36 cellular contexts compared by ENCODE assay signal in the genomic region with DNA sequence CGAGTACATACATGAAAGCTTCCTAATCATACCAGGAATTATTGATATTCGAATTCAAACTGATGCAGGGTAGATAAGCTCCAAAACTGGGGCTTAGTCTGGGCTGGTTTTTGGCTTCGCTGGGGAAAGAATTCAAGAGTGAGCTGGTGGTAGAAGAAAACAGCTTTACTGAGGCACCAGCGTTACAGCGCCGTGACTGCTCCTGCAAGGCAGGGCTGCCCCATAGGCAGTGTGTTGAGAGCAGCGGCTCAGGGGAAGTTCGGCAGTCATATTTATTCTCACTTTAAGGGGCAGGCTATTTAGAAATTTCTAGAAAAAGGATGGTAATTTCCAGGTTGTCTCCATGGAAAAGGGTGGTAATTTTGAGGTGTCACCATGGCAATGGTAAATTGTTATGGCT.
"Had no signal": no experiment of that assay in that cellular context is flagged by ENCODE, and none has a peak within 500 bp of the region (broad histone marks: within the 10 kb centered on the region; RNA-seq: fewer than 3 reads in every experiment).

No MANE protein-coding gene starts in this region.

- FAIRE-seq: bronchial epithelial cell, TTC549 had no signal

- H3K27me3 ChIP-seq: adrenal gland, cardiac muscle cell had no signal

- DNase-seq: activated CD4-positive, alpha-beta memory T cell treated with anti-CD3 and anti-CD28 coated beads, Interleukin-2, amount 10 ng/mL, durations not matched to agents 7 days and 5 days; activated CD4-positive, alpha-beta T cell treated with anti-CD3 and anti-CD28 coated beads for 1 hour; activated CD4-positive, alpha-beta T cell treated with anti-CD3 and anti-CD28 coated beads for 36 hours; activated CD4-positive, alpha-beta T cell treated with anti-CD3 and anti-CD28 coated beads for 48 hours; activated CD4-positive, alpha-beta T cell treated with anti-CD3 and anti-CD28 coated beads, Interleukin-2, amount 10 ng/mL, durations not matched to agents 7 days and 5 days; activated CD4-positive, alpha-beta T cell treated with anti-CD3 and anti-CD28 coated beads, Interleukin-2, amount 50 U/mL, for 48 hours; activated CD4-positive, CD25-positive, alpha-beta regulatory T cell; activated CD8-positive, alpha-beta memory T cell treated with anti-CD3 and anti-CD28 coated beads for 24 hours; activated CD8-positive, alpha-beta memory T cell treated with anti-CD3 and anti-CD28 coated beads, Interleukin-2, amount 10 ng/mL, durations not matched to agents 7 days and 5 days; activated CD8-positive, alpha-beta memory T cell treated with anti-CD3 and anti-CD28 coated beads, Interleukin-2, amount 50 U/mL, for 48 hours; activated CD8-positive, alpha-beta T cell treated with anti-CD3 and anti-CD28 coated beads, Interleukin-2, amount 10 ng/mL, durations not matched to agents 7 days and 5 days; activated effector memory CD4-positive, alpha-beta T cell treated with Interleukin-2 at 50 U/mL for 16 hours; activated gamma-delta T cell; activated naive CD4-positive, alpha-beta T cell treated with anti-CD3 and anti-CD28 coated beads, Interleukin-2, amount 10 ng/mL, durations not matched to agents 7 days and 5 days; activated naive CD4-positive, alpha-beta T cell treated with Interleukin-2 at 50 U/mL for 16 hours; activated naive CD8-positive, alpha-beta T cell treated with anti-CD3 and anti-CD28 coated beads for 36 hours; activated T-cell treated with anti-CD3 and anti-CD28 coated beads, Interleukin-2, amount 50 U/mL, for 24 hours; activated T-cell treated with anti-CD3 and anti-CD28 coated beads, Interleukin-2, amount 50 U/mL, for 48 hours; adrenal gland; amniotic stem cell; aorta; caudate nucleus; cerebellar nuclear complex; T-helper 2 cell; T-helper 9 cell had no signal

- H3K27ac ChIP-seq: adrenal gland, cardiac muscle cell, VCaP had no signal

- H3K4me3 Mint-ChIP-seq: activated CD4-positive, alpha-beta memory T cell treated with anti-CD3 and anti-CD28 coated beads, Interleukin-2, amount 10 ng/mL, durations not matched to agents 7 days and 5 days; activated CD4-positive, alpha-beta T cell treated with anti-CD3 and anti-CD28 coated beads for 36 hours; activated CD4-positive, alpha-beta T cell treated with anti-CD3 and anti-CD28 coated beads, Interleukin-2, amount 10 ng/mL, durations not matched to agents 7 days and 5 days; activated CD8-positive, alpha-beta memory T cell treated with anti-CD3 and anti-CD28 coated beads, Interleukin-2, amount 10 ng/mL, durations not matched to agents 7 days and 5 days; activated CD8-positive, alpha-beta T cell treated with anti-CD3 and anti-CD28 coated beads, Interleukin-2, amount 10 ng/mL, durations not matched to agents 7 days and 5 days; activated naive CD4-positive, alpha-beta T cell treated with anti-CD3 and anti-CD28 coated beads, Interleukin-2, amount 10 ng/mL, durations not matched to agents 7 days and 5 days; activated naive CD8-positive, alpha-beta T cell treated with anti-CD3 and anti-CD28 coated beads for 36 hours; activated T-cell treated with anti-CD3 and anti-CD28 coated beads, Interleukin-2, amount 50 U/mL, for 24 hours; brain; central memory CD8-positive, alpha-beta T cell; T-helper 1 cell treated with Interleukin-12 subunit alpha and Interleukin-12 subunit beta and Interleukin-4 antibody, amounts not matched to agents 30 μg/mL and 1 μg/mL, for 36 hours; T-helper 2 cell treated with Interferon-gamma antibody and Interleukin-4, amounts not matched to agents 5 μg/mL and 100 μg/mL, for 36 hours had no signal

- H3K36me3 Mint-ChIP-seq: activated CD8-positive, alpha-beta memory T cell treated with anti-CD3 and anti-CD28 coated beads, Interleukin-2, amount 10 ng/mL, durations not matched to agents 7 days and 5 days; activated naive CD4-positive, alpha-beta T cell treated with anti-CD3 and anti-CD28 coated beads, Interleukin-2, amount 10 ng/mL, durations not matched to agents 7 days and 5 days; activated naive CD4-positive, alpha-beta T cell treated with anti-CD3 and anti-CD28 coated beads, Interleukin-2, amount 50 U/mL, for 72 hours; activated naive CD8-positive, alpha-beta T cell treated with anti-CD3 and anti-CD28 coated beads for 36 hours; brain had no signal

- H3K27ac Mint-ChIP-seq: activated CD4-positive, alpha-beta memory T cell treated with anti-CD3 and anti-CD28 coated beads, Interleukin-2, amount 10 ng/mL, durations not matched to agents 7 days and 5 days; activated CD4-positive, alpha-beta T cell treated with anti-CD3 and anti-CD28 coated beads for 36 hours; activated CD4-positive, alpha-beta T cell treated with anti-CD3 and anti-CD28 coated beads, Interleukin-2, amount 10 ng/mL, durations not matched to agents 7 days and 5 days; activated CD8-positive, alpha-beta memory T cell treated with anti-CD3 and anti-CD28 coated beads, Interleukin-2, amount 10 ng/mL, durations not matched to agents 7 days and 5 days; activated CD8-positive, alpha-beta T cell treated with anti-CD3 and anti-CD28 coated beads, Interleukin-2, amount 10 ng/mL, durations not matched to agents 7 days and 5 days; activated naive CD4-positive, alpha-beta T cell treated with anti-CD3 and anti-CD28 coated beads, Interleukin-2, amount 10 ng/mL, durations not matched to agents 7 days and 5 days; activated naive CD8-positive, alpha-beta T cell treated with anti-CD3 and anti-CD28 coated beads for 36 hours; activated T-cell treated with anti-CD3 and anti-CD28 coated beads, Interleukin-2, amount 50 U/mL, for 24 hours; activated T-helper 2 cell treated with anti-CD3 and anti-CD28 coated beads, Interferon-gamma antibody, Interleukin-2, Interleukin-4, amounts not matched to agents 10 μg/mL and 5 μg/mL and 100 μg/mL, durations not matched to agents 14 hours and 24 hours and 36 hours; brain; T-helper 1 cell treated with Interleukin-12 subunit alpha and Interleukin-12 subunit beta and Interleukin-4 antibody, amounts not matched to agents 30 μg/mL and 1 μg/mL, for 36 hours; T-helper 2 cell treated with Interferon-gamma antibody and Interleukin-4, amounts not matched to agents 5 μg/mL and 100 μg/mL, for 36 hours had no signal

- H3K9me3 ChIP-seq: adrenal gland had no signal

- H3K4me3 ChIP-seq: adrenal gland, cardiac muscle cell had no signal

- H3K9me3 Mint-ChIP-seq: activated CD4-positive, alpha-beta memory T cell treated with anti-CD3 and anti-CD28 coated beads, Interleukin-2, amount 10 ng/mL, durations not matched to agents 7 days and 5 days; activated CD4-positive, alpha-beta T cell treated with anti-CD3 and anti-CD28 coated beads, Interleukin-2, amount 10 ng/mL, durations not matched to agents 7 days and 5 days; activated naive CD8-positive, alpha-beta T cell treated with anti-CD3 and anti-CD28 coated beads for 36 hours; activated T-helper 2 cell treated with anti-CD3 and anti-CD28 coated beads, Interferon-gamma antibody, Interleukin-2, Interleukin-4, amounts not matched to agents 10 μg/mL and 5 μg/mL and 100 μg/mL, durations not matched to agents 14 hours and 24 hours and 36 hours; central memory CD8-positive, alpha-beta T cell; T-helper 2 cell treated with Interferon-gamma antibody and Interleukin-4, amounts not matched to agents 5 μg/mL and 100 μg/mL, for 36 hours had no signal

- ATAC-seq: activated CD4-positive, alpha-beta T cell treated with anti-CD3 and anti-CD28 coated beads for 36 hours; activated CD4-positive, CD25-positive, alpha-beta regulatory T cell treated with anti-CD3 and anti-CD28 coated beads, Interleukin-2, amount 50 U/mL, for 24 hours; activated CD8-positive, alpha-beta memory T cell treated with anti-CD3 and anti-CD28 coated beads, Interleukin-2, amount 10 ng/mL, durations not matched to agents 7 days and 5 days; activated CD8-positive, alpha-beta T cell treated with anti-CD3 and anti-CD28 coated beads, Interleukin-2, amount 10 ng/mL, durations not matched to agents 7 days and 5 days; activated naive CD4-positive, alpha-beta T cell treated with anti-CD3 and anti-CD28 coated beads, Interleukin-2, amount 50 U/mL, for 72 hours had no signal

- H3K4me1 Mint-ChIP-seq: activated CD4-positive, alpha-beta memory T cell treated with anti-CD3 and anti-CD28 coated beads, Interleukin-2, amount 10 ng/mL, durations not matched to agents 7 days and 5 days; activated CD4-positive, alpha-beta T cell treated with anti-CD3 and anti-CD28 coated beads, Interleukin-2, amount 10 ng/mL, durations not matched to agents 7 days and 5 days; activated CD8-positive, alpha-beta memory T cell treated with anti-CD3 and anti-CD28 coated beads, Interleukin-2, amount 10 ng/mL, durations not matched to agents 7 days and 5 days; activated naive CD4-positive, alpha-beta T cell treated with anti-CD3 and anti-CD28 coated beads, Interleukin-2, amount 10 ng/mL, durations not matched to agents 7 days and 5 days; activated naive CD8-positive, alpha-beta T cell treated with anti-CD3 and anti-CD28 coated beads for 36 hours; central memory CD8-positive, alpha-beta T cell had no signal

- H3K4me1 ChIP-seq: adrenal gland had no signal

- H3K36me3 ChIP-seq: adrenal gland, cardiac muscle cell had no signal

- H3K27me3 Mint-ChIP-seq: activated CD4-positive, alpha-beta memory T cell treated with anti-CD3 and anti-CD28 coated beads, Interleukin-2, amount 10 ng/mL, durations not matched to agents 7 days and 5 days; activated CD4-positive, alpha-beta T cell treated with anti-CD3 and anti-CD28 coated beads for 36 hours; activated CD4-positive, alpha-beta T cell treated with anti-CD3 and anti-CD28 coated beads, Interleukin-2, amount 10 ng/mL, durations not matched to agents 7 days and 5 days; activated CD8-positive, alpha-beta memory T cell treated with anti-CD3 and anti-CD28 coated beads, Interleukin-2, amount 10 ng/mL, durations not matched to agents 7 days and 5 days; activated naive CD4-positive, alpha-beta T cell treated with anti-CD3 and anti-CD28 coated beads, Interleukin-2, amount 10 ng/mL, durations not matched to agents 7 days and 5 days; activated naive CD8-positive, alpha-beta T cell treated with anti-CD3 and anti-CD28 coated beads for 36 hours; activated T-cell treated with anti-CD3 and anti-CD28 coated beads, Interleukin-2, amount 50 U/mL, for 24 hours; brain; central memory CD8-positive, alpha-beta T cell had no signal
